In genomic region chr11:17673951-17674350, GRCh38 we compare ENCODE assay signal across 19 cellular contexts. TPM values are rescaled to one million over a fixed set of nuclear protein-coding genes. Genes with fewer than 3 reads are reported as not detected.
"Had no signal": no experiment of that assay in that cellular context is flagged by ENCODE, and none has a peak within 500 bp of the region (broad histone marks: within the 10 kb centered on the region; RNA-seq: fewer than 3 reads in every experiment).

No MANE protein-coding gene starts in this region.

- H3K9me3 ChIP-seq: body of pancreas had no signal

- H3K36me3 Mint-ChIP-seq: T-cell, type B pancreatic cell had no signal

- H3K36me3 ChIP-seq: esophagus squamous epithelium, heart right ventricle, left ventricle myocardium inferior, WERI-Rb-1 had no signal

- DNase-seq: activated CD4-positive, alpha-beta T cell treated with anti-CD3 and anti-CD28 coated beads for 36 hours; activated naive CD4-positive, alpha-beta T cell treated with anti-CD3 and anti-CD28 coated beads for 36 hours; body of pancreas; esophagus squamous epithelium; heart right ventricle; left ventricle myocardium inferior; right cardiac atrium; stimulated activated CD4-positive, alpha-beta T cell treated with anti-CD3 and anti-CD28 coated beads, Interleukin-2, amount 100 ng/mL, for 24 hours; stimulated activated naive B cell treated with anti-CD40 and anti-IgM and Interleukin-4, amounts not matched to agents 10 μg/mL and 1 μg/mL and 100 μg/mL, for 72 hours; substantia nigra; T-cell; WERI-Rb-1 had no signal

- FAIRE-seq: endometrium, frontal cortex, keratinocyte had no signal

- ATAC-seq: activated CD4-positive, alpha-beta T cell treated with anti-CD3 and anti-CD28 coated beads for 36 hours; body of pancreas; heart right ventricle; right cardiac atrium; stimulated activated naive B cell treated with anti-CD40 and anti-IgM and Interleukin-4, amounts not matched to agents 10 μg/mL and 1 μg/mL and 100 μg/mL, for 72 hours; T-cell had no signal

- H3K4me3 Mint-ChIP-seq: activated CD4-positive, alpha-beta T cell treated with anti-CD3 and anti-CD28 coated beads for 36 hours; activated naive CD4-positive, alpha-beta T cell treated with anti-CD3 and anti-CD28 coated beads for 36 hours; stimulated activated naive B cell treated with anti-CD40 and anti-IgM and Interleukin-4, amounts not matched to agents 10 μg/mL and 1 μg/mL and 100 μg/mL, for 72 hours; T-cell; type B pancreatic cell had no signal

- H3K4me3 ChIP-seq: body of pancreas, esophagus squamous epithelium, heart right ventricle, left ventricle myocardium inferior, SK-N-MC had no signal

- H3K4me1 Mint-ChIP-seq: activated CD4-positive, alpha-beta T cell treated with anti-CD3 and anti-CD28 coated beads for 36 hours; stimulated activated naive B cell treated with anti-CD40 and anti-IgM and Interleukin-4, amounts not matched to agents 10 μg/mL and 1 μg/mL and 100 μg/mL, for 72 hours; T-cell had no signal

- H3K27ac Mint-ChIP-seq: activated CD4-positive, alpha-beta T cell treated with anti-CD3 and anti-CD28 coated beads for 36 hours; activated naive CD4-positive, alpha-beta T cell treated with anti-CD3 and anti-CD28 coated beads for 36 hours; stimulated activated naive B cell treated with anti-CD40 and anti-IgM and Interleukin-4, amounts not matched to agents 10 μg/mL and 1 μg/mL and 100 μg/mL, for 72 hours; T-cell; type B pancreatic cell had no signal

- H3K27ac ChIP-seq: body of pancreas, esophagus squamous epithelium, heart right ventricle, left ventricle myocardium inferior, SK-N-MC, WERI-Rb-1 had no signal

- H3K4me1 ChIP-seq: body of pancreas, esophagus squamous epithelium, heart right ventricle, left ventricle myocardium inferior had no signal

- H3K27me3 ChIP-seq: body of pancreas had no signal

RNA-seq across cellular contexts. Expression of gene MYOD1, which starts 45.4 kb away (rescaled TPM):
- total RNA-seq: activated CD4-positive, alpha-beta T cell treated with anti-CD3 and anti-CD28 coated beads for 36 hours; activated naive CD4-positive, alpha-beta T cell treated with anti-CD3 and anti-CD28 coated beads for 36 hours; body of pancreas; chondrocyte; esophagus squamous epithelium; frontal cortex; left ventricle myocardium inferior; mesenteric fat pad; right cardiac atrium; T-cell had no signal
